In genomic region chr3:117921411-117921810, GRCh38 we compare ENCODE assay signal across 24 cellular contexts.
"Had no signal": no experiment of that assay in that cellular context is flagged by ENCODE, and none has a peak within 500 bp of the region (broad histone marks: within the 10 kb centered on the region; RNA-seq: fewer than 3 reads in every experiment).

No MANE protein-coding gene starts in this region.

- H3K27me3 ChIP-seq: esophagus squamous epithelium, neutrophil, pancreas, right atrium auricular region, suprapubic skin had no signal

- H3K36me3 ChIP-seq: esophagus squamous epithelium, neutrophil, pancreas, right atrium auricular region, suprapubic skin had no signal

- H3K36me3 Mint-ChIP-seq: mesothelial cell of epicardium; naive B cell; natural killer cell treated with Interleukin-12 subunit alpha and Interleukin-12 subunit beta and Interleukin-15 and Interleukin-18, amount 100 ng/mL, for 72 hours; type B pancreatic cell had no signal

- H3K27ac Mint-ChIP-seq: effector memory CD8-positive, alpha-beta T cell; mesothelial cell of epicardium; naive B cell; natural killer cell treated with Interleukin-12 subunit alpha and Interleukin-12 subunit beta and Interleukin-15 and Interleukin-18, amount 100 ng/mL, for 72 hours; progenitor cell of endocrine pancreas; stimulated activated naive CD8-positive, alpha-beta T cell treated with anti-CD3 and anti-CD28 coated beads, Interleukin-15, amount 100 ng/mL, for 72 hours; type B pancreatic cell had no signal

- H3K4me2 ChIP-seq: smooth muscle cell had no signal

- H3K9me3 ChIP-seq: esophagus squamous epithelium, mucosa of descending colon, neutrophil, pancreas, right atrium auricular region, suprapubic skin had no signal

- H3K27me3 Mint-ChIP-seq: effector memory CD8-positive, alpha-beta T cell; naive B cell; natural killer cell treated with Interleukin-12 subunit alpha and Interleukin-12 subunit beta and Interleukin-15 and Interleukin-18, amount 100 ng/mL, for 72 hours; progenitor cell of endocrine pancreas; stimulated activated naive CD8-positive, alpha-beta T cell treated with anti-CD3 and anti-CD28 coated beads, Interleukin-15, amount 100 ng/mL, for 72 hours; type B pancreatic cell had no signal

- H3K4me3 Mint-ChIP-seq: effector memory CD8-positive, alpha-beta T cell; mesothelial cell of epicardium; naive B cell; natural killer cell treated with Interleukin-12 subunit alpha and Interleukin-12 subunit beta and Interleukin-15 and Interleukin-18, amount 100 ng/mL, for 72 hours; stimulated activated naive CD8-positive, alpha-beta T cell treated with anti-CD3 and anti-CD28 coated beads, Interleukin-15, amount 100 ng/mL, for 72 hours; type B pancreatic cell had no signal

- H3K4me1 Mint-ChIP-seq: naive B cell; stimulated activated naive CD8-positive, alpha-beta T cell treated with anti-CD3 and anti-CD28 coated beads, Interleukin-15, amount 100 ng/mL, for 72 hours had no signal

- DNase-seq: cerebellar nuclear complex; cortex of kidney; effector memory CD8-positive, alpha-beta T cell; erythroblast; esophagus squamous epithelium; foreskin melanocyte; mesenchymal stem cell; mucosa of descending colon; naive B cell; pancreas; stimulated activated CD4-positive, alpha-beta T cell treated with anti-CD3 and anti-CD28 coated beads, Interleukin-12 subunit alpha, Interleukin-12 subunit beta, amount 100 ng/mL, for 4 hours; stimulated activated CD4-positive, alpha-beta T cell treated with anti-CD3 and anti-CD28 coated beads, Interleukin-1b, Interleukin-23, amount 100 ng/mL, for 48 hours; stimulated activated CD4-positive, alpha-beta T cell treated with anti-CD3 and anti-CD28 coated beads, Interleukin-4, amount 100 ng/mL, for 1 hour; stimulated activated CD8-positive, alpha-beta memory T cell treated with anti-CD3 and anti-CD28 coated beads, Interleukin-4, amount 100 ng/mL, for 48 hours; stimulated activated naive CD4-positive, alpha-beta T cell; stimulated activated naive CD8-positive, alpha-beta T cell treated with anti-CD3 and anti-CD28 coated beads, Interleukin-15, amount 100 ng/mL, for 72 hours had no signal

- H3K27ac ChIP-seq: esophagus squamous epithelium, neutrophil, pancreas, right atrium auricular region, suprapubic skin had no signal

- H3K4me3 ChIP-seq: esophagus squamous epithelium, mucosa of descending colon, pancreas, right atrium auricular region, smooth muscle cell, suprapubic skin had no signal

- H3K9me3 Mint-ChIP-seq: mesothelial cell of epicardium; stimulated activated naive CD8-positive, alpha-beta T cell treated with anti-CD3 and anti-CD28 coated beads, Interleukin-15, amount 100 ng/mL, for 72 hours; type B pancreatic cell had no signal

- H3K4me1 ChIP-seq: esophagus squamous epithelium, pancreas, right atrium auricular region, suprapubic skin had no signal
